Comparison of ENCODE assay signal across 32 cellular contexts in genomic region chr10:22641743-22642142, GRCh38.
DNase-seq lines count a peak whose midpoint lies in the region; ATAC-seq, FAIRE-seq and TF ChIP-seq lines count a peak whose summit lies in the region.
"Had no signal": no experiment of that assay in that cellular context is flagged by ENCODE, and none has a peak within 500 bp of the region (broad histone marks: within the 10 kb centered on the region; RNA-seq: fewer than 3 reads in every experiment).

No MANE protein-coding gene starts in this region.

- H3K36me3 Mint-ChIP-seq in stimulated activated naive CD8-positive, alpha-beta T cell treated with anti-CD3 and anti-CD28 coated beads, Interleukin-15, Interleukin-2, amounts not matched to agents 100 ng/mL and 50 ng/mL, for 24 hours (ENCODE audit: low read depth) = peaks cover 13% of the 10 kb centered on the region
- peaks cover 24% of the 10 kb centered on the region for H3K36me3 Mint-ChIP-seq in activated naive CD8-positive, alpha-beta T cell treated with anti-CD3 and anti-CD28 coated beads, Interleukin-2, amount 50 U/mL, for 24 hours (ENCODE audit: low read depth)
- H3K36me3 Mint-ChIP-seq in natural killer cell = no peaks in the 10 kb centered on the region

- no peak for ATAC-seq in stimulated activated naive CD8-positive, alpha-beta T cell treated with anti-CD3 and anti-CD28 coated beads, Interleukin-15, Interleukin-2, amounts not matched to agents 100 U/mL and 50 U/mL, for 24 hours
- ATAC-seq in activated naive CD8-positive, alpha-beta T cell treated with anti-CD3 and anti-CD28 coated beads, Interleukin-2, amount 50 U/mL, for 24 hours = no peak
- ATAC-seq in natural killer cell = no peak
- ATAC-seq: esophagus mucosa, heart right ventricle, Panc1, sciatic nerve had no signal

- intact Hi-C loops in natural killer cell (cut with micrococcal nuclease) = loop anchor here (10.0 kb wide), 2 partner anchors 137 to 343 kb away; no protein-coding TSS in a partner anchor
- intact Hi-C loops in kidney (cut with DNase I) = no loop called here

- H3K27me3 Mint-ChIP-seq in stimulated activated naive CD8-positive, alpha-beta T cell treated with anti-CD3 and anti-CD28 coated beads, Interleukin-15, Interleukin-2, amounts not matched to agents 100 ng/mL and 50 ng/mL, for 24 hours = no peaks in the 10 kb centered on the region
- no peaks in the 10 kb centered on the region for H3K27me3 Mint-ChIP-seq in activated naive CD8-positive, alpha-beta T cell treated with anti-CD3 and anti-CD28 coated beads, Interleukin-2, amount 50 U/mL, for 24 hours
- no peaks in the 10 kb centered on the region for H3K27me3 Mint-ChIP-seq in natural killer cell (ENCODE audit: low read depth in 2 of 2)
- H3K27me3 Mint-ChIP-seq: progenitor cell of endocrine pancreas had no signal

- TF ChIP-seq CTCF in natural killer cell (IDR thresholded peaks at IDR 0.05) = no peak
- TF ChIP-seq CTCF in kidney (IDR thresholded peaks at IDR 0.05; ENCODE audit: borderline replicate concordance, extremely low read depth, insufficient read depth) = no peak

- peaks cover 88% of the 10 kb centered on the region for H3K4me1 Mint-ChIP-seq in stimulated activated naive CD8-positive, alpha-beta T cell treated with anti-CD3 and anti-CD28 coated beads, Interleukin-15, Interleukin-2, amounts not matched to agents 100 ng/mL and 50 ng/mL, for 24 hours (ENCODE audit: low read depth)
- H3K4me1 Mint-ChIP-seq in activated naive CD8-positive, alpha-beta T cell treated with anti-CD3 and anti-CD28 coated beads, Interleukin-2, amount 50 U/mL, for 24 hours = peaks cover 90% of the 10 kb centered on the region
- peaks cover 80 to 86% of the 10 kb centered on the region in 2 donors for H3K4me1 Mint-ChIP-seq in natural killer cell

- H3K9me3 Mint-ChIP-seq in stimulated activated naive CD8-positive, alpha-beta T cell treated with anti-CD3 and anti-CD28 coated beads, Interleukin-15, Interleukin-2, amounts not matched to agents 100 ng/mL and 50 ng/mL, for 24 hours = no peaks in the 10 kb centered on the region
- H3K9me3 Mint-ChIP-seq in activated naive CD8-positive, alpha-beta T cell treated with anti-CD3 and anti-CD28 coated beads, Interleukin-2, amount 50 U/mL, for 24 hours = peaks cover 4% of the 10 kb centered on the region
- peaks cover 0 to 3% of the 10 kb centered on the region in 2 donors for H3K9me3 Mint-ChIP-seq in natural killer cell

- H3K27ac Mint-ChIP-seq in stimulated activated naive CD8-positive, alpha-beta T cell treated with anti-CD3 and anti-CD28 coated beads, Interleukin-15, Interleukin-2, amounts not matched to agents 100 ng/mL and 50 ng/mL, for 24 hours = peak overlapping the region; percentile 82
- H3K27ac Mint-ChIP-seq in activated naive CD8-positive, alpha-beta T cell treated with anti-CD3 and anti-CD28 coated beads, Interleukin-2, amount 50 U/mL, for 24 hours = peak overlapping the region; percentile 44
- peak overlapping the region; percentile 97 to 99 for H3K27ac Mint-ChIP-seq in natural killer cell
- H3K27ac Mint-ChIP-seq: progenitor cell of endocrine pancreas had no signal

- no peak overlapping the region for H3K9ac ChIP-seq in kidney (ENCODE audit: low read length in 2 of 2)
- H3K9ac ChIP-seq: BLaER1 had no signal

- no peak for FAIRE-seq in kidney (lab: Jason Lieb, UNC)

- H3K9me3 ChIP-seq in kidney (ENCODE audit: control insufficient read depth in 1 of 2, low read length in 2 of 2) = no peaks in the 10 kb centered on the region
- H3K9me3 ChIP-seq: HAP-1, heart right ventricle, MG63, neutrophil, tibial artery had no signal

- no peak overlapping the region for H3K27ac ChIP-seq in kidney (ENCODE audit: low read depth in 2 of 2, low read length in 2 of 2)
- H3K27ac ChIP-seq: BLaER1, coronary artery, heart right ventricle, neutrophil, tibial artery had no signal

- no peak overlapping the region for H3K4me3 Mint-ChIP-seq in stimulated activated naive CD8-positive, alpha-beta T cell treated with anti-CD3 and anti-CD28 coated beads, Interleukin-15, Interleukin-2, amounts not matched to agents 100 ng/mL and 50 ng/mL, for 24 hours
- H3K4me3 Mint-ChIP-seq in activated naive CD8-positive, alpha-beta T cell treated with anti-CD3 and anti-CD28 coated beads, Interleukin-2, amount 50 U/mL, for 24 hours = no peak overlapping the region
- peak overlapping the region; percentile 59 for H3K4me3 Mint-ChIP-seq in natural killer cell

- H3K4me3 ChIP-seq in kidney (ENCODE audit: low read length in 2 of 2) = no peak overlapping the region
- H3K4me3 ChIP-seq: BLaER1, coronary artery, HAP-1, heart right ventricle, MG63, tibial artery had no signal

- no peaks in the 10 kb centered on the region for H3K36me3 ChIP-seq in kidney (ENCODE audit: control insufficient read depth in 1 of 2, insufficient read depth in 2 of 2, low read length in 2 of 2)
- H3K36me3 ChIP-seq: HAP-1, heart right ventricle, MG63, neutrophil, tibial artery had no signal

- H3K4me1 ChIP-seq in kidney (ENCODE audit: control insufficient read depth in 1 of 2, insufficient read depth in 1 of 2, low read depth in 1 of 2, low read length in 2 of 2) = peaks cover under 1 to 3% of the 10 kb centered on the region in 2 donors
- H3K4me1 ChIP-seq: HAP-1 had no signal

- no peak for DNase-seq in stimulated activated naive CD8-positive, alpha-beta T cell treated with anti-CD3 and anti-CD28 coated beads, Interleukin-15, Interleukin-2, amounts not matched to agents 100 U/mL and 50 U/mL, for 24 hours
- no peak for DNase-seq in activated naive CD8-positive, alpha-beta T cell treated with anti-CD3 and anti-CD28 coated beads, Interleukin-2, amount 50 U/mL, for 24 hours
- DNase-seq in natural killer cell = no peak
- no peak for DNase-seq in kidney
- DNase-seq in GF-D8 (lab: John Stamatoyannopoulos, UW) = no peak
- DNase-seq in SHP77 (lab: John Stamatoyannopoulos, UW) = no peak
- DNase-seq: ACHN; activated naive CD4-positive, alpha-beta T cell treated with anti-CD3 and anti-CD28 coated beads, Interleukin-2, amount 50 U/mL, for 16 hours; activated T-cell treated with anti-CD3 and anti-CD28 coated beads, Interleukin-2, amount 50 U/mL, for 1 hour; aorta; Calu3; DMS79 treated with DMSO at 0.1 percent for 48 hours; foreskin fibroblast; heart right ventricle; KBM-7; MG63; NCI-H1417; NCI-H2029 treated with DMSO at 0.1 percent for 48 hours; NCI-H526 treated with DMSO at 0.1 percent for 48 hours; SHP77 treated with DMSO at 0.1 percent for 48 hours; stimulated activated CD4-positive, alpha-beta T cell treated with anti-CD3 and anti-CD28 coated beads, Interleukin-15, amount 100 ng/mL, for 24 hours; stimulated activated naive CD4-positive, alpha-beta T cell treated with Interleukin-2 at 50 U/mL for 16 hours; tibial artery had no signal

Comparison
In these comparisons a context has a peak if more than half of its experiments do, and no peak if none do; other contexts are left out.
1. H3K27ac Mint-ChIP-seq: peak in every context shown above with its lines; median percentile 98 in natural killer cell; 82 in stimulated activated naive CD8-positive, alpha-beta T cell treated with anti-CD3 and anti-CD28 coated beads, Interleukin-15, Interleukin-2, amounts not matched to agents 100 ng/mL and 50 ng/mL, for 24 hours; 44 in activated naive CD8-positive, alpha-beta T cell treated with anti-CD3 and anti-CD28 coated beads, Interleukin-2, amount 50 U/mL, for 24 hours.